18 cellular contexts compared by ENCODE assay signal in genomic region chr6:158384671-158385110, GRCh38.
"Had no signal": no experiment of that assay in that cellular context is flagged by ENCODE, and none has a peak within 500 bp of the region (broad histone marks: within the 10 kb centered on the region; RNA-seq: fewer than 3 reads in every experiment).

No MANE protein-coding gene starts in this region.

- H3K9me3 ChIP-seq: left lung, right atrium auricular region, testis, upper lobe of right lung had no signal

- H3K27ac ChIP-seq: epithelial cell of prostate, foreskin keratinocyte, left lung, right atrium auricular region, testis, upper lobe of right lung had no signal

- H3K4me3 ChIP-seq: left lung, right atrium auricular region, testis, upper lobe of right lung had no signal

- H3K4me1 ChIP-seq: foreskin keratinocyte, left lung, right atrium auricular region, testis, upper lobe of right lung had no signal

- ATAC-seq: activated naive CD4-positive, alpha-beta T cell treated with anti-CD3 and anti-CD28 coated beads, Interleukin-2, amount 50 U/mL, for 72 hours; foreskin keratinocyte; left lung; stimulated activated memory B cell treated with anti-CD40 and anti-IgM and Interleukin-4, amounts not matched to agents 10 μg/mL and 1 μg/mL and 100 μg/mL, for 72 hours; upper lobe of right lung had no signal

- H3K36me3 ChIP-seq: left lung, right atrium auricular region, upper lobe of right lung had no signal

- H3K9me3 Mint-ChIP-seq: activated naive CD4-positive, alpha-beta T cell treated with anti-CD3 and anti-CD28 coated beads, Interleukin-2, amount 50 U/mL, for 72 hours; activated T-helper 1 cell treated with anti-CD3 and anti-CD28 coated beads, Interleukin-12 subunit alpha, Interleukin-12 subunit beta, Interleukin-2, Interleukin-4 antibody, amounts not matched to agents 30 ng/mL and 10 ng/mL and 1 ng/mL, durations not matched to agents 14 hours and 24 hours and 36 hours; stimulated activated memory B cell treated with anti-CD40 and anti-IgM and Interleukin-4, amounts not matched to agents 10 μg/mL and 1 μg/mL and 100 μg/mL, for 72 hours; T-helper 1 cell treated with Interleukin-12 subunit alpha and Interleukin-12 subunit beta and Interleukin-4 antibody, amounts not matched to agents 30 μg/mL and 1 μg/mL, for 36 hours had no signal

- H3K36me3 Mint-ChIP-seq: activated naive CD4-positive, alpha-beta T cell treated with anti-CD3 and anti-CD28 coated beads, Interleukin-2, amount 50 U/mL, for 72 hours; stimulated activated memory B cell treated with anti-CD40 and anti-IgM and Interleukin-4, amounts not matched to agents 10 μg/mL and 1 μg/mL and 100 μg/mL, for 72 hours had no signal

- H3K27ac Mint-ChIP-seq: activated naive CD4-positive, alpha-beta T cell treated with anti-CD3 and anti-CD28 coated beads, Interleukin-2, amount 50 U/mL, for 72 hours; activated T-helper 1 cell treated with anti-CD3 and anti-CD28 coated beads, Interleukin-12 subunit alpha, Interleukin-12 subunit beta, Interleukin-2, Interleukin-4 antibody, amounts not matched to agents 30 ng/mL and 10 ng/mL and 1 ng/mL, durations not matched to agents 14 hours and 24 hours and 36 hours; stimulated activated memory B cell treated with anti-CD40 and anti-IgM and Interleukin-4, amounts not matched to agents 10 μg/mL and 1 μg/mL and 100 μg/mL, for 72 hours; T-helper 1 cell treated with Interleukin-12 subunit alpha and Interleukin-12 subunit beta and Interleukin-4 antibody, amounts not matched to agents 30 μg/mL and 1 μg/mL, for 36 hours had no signal

- FAIRE-seq: kidney, small intestine had no signal

- DNase-seq: activated CD4-positive, alpha-beta T cell treated with anti-CD3 and anti-CD28 coated beads, Interleukin-2, amount 50 U/mL, for 4 hours; activated gamma-delta T cell treated with Interleukin-2 at 50 U/mL for 16 hours; caudate nucleus; foreskin keratinocyte; kidney; left lung; midbrain; occipital lobe; small intestine; stimulated activated CD4-positive, alpha-beta T cell treated with anti-CD3 and anti-CD28 coated beads, Interleukin-4, amount 100 ng/mL, for 24 hours; testis; upper lobe of right lung had no signal

- H3K27me3 ChIP-seq: foreskin keratinocyte, left lung, right atrium auricular region, testis, upper lobe of right lung had no signal

- H3K4me3 Mint-ChIP-seq: activated T-helper 1 cell treated with anti-CD3 and anti-CD28 coated beads, Interleukin-12 subunit alpha, Interleukin-12 subunit beta, Interleukin-2, Interleukin-4 antibody, amounts not matched to agents 30 ng/mL and 10 ng/mL and 1 ng/mL, durations not matched to agents 14 hours and 24 hours and 36 hours; stimulated activated memory B cell treated with anti-CD40 and anti-IgM and Interleukin-4, amounts not matched to agents 10 μg/mL and 1 μg/mL and 100 μg/mL, for 72 hours; T-helper 1 cell treated with Interleukin-12 subunit alpha and Interleukin-12 subunit beta and Interleukin-4 antibody, amounts not matched to agents 30 μg/mL and 1 μg/mL, for 36 hours had no signal

- H3K27me3 Mint-ChIP-seq: stimulated activated memory B cell treated with anti-CD40 and anti-IgM and Interleukin-4, amounts not matched to agents 10 μg/mL and 1 μg/mL and 100 μg/mL, for 72 hours had no signal
